1 cellular context compared by ENCODE assay signal in the genomic region with DNA sequence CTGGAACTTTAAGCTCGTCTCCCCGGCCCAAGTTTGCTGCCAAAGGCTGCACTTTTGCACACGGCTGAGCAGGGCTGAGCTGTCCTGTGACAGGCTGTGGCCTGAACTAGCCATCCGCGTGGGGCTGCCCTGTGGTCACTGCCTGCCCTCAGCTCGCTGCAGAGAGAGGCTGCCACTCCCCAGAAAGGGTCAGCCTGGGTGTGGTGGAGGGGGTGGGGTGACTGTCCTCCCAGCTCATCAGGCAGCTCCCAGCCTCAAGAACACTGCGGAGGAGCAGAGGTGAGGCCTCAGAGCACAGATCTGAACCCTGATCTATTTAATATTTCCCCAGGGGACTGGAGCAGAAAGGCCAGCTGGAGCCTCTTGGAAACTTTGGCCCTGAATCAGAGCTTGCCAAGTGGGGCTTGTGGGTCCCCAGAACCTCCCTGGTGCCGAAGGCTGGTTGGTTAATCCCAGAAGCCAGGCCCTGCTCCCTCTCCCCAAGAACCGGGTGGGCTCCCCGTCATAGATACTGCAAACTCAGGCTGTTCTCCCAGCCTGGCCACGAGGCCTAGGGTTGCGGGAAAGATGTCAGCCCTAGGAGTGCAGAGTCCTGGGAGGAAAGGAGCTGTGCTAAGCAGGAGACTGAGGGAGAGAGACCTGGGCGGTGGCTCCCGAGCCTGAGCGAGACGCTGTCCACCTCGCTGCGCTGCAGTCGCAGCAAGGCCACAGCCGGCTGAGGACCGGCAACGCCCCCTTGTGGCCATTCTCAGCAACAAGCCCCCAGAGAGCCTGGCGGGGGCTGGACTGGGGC.
TF ChIP-seq lines count a peak whose summit lies in the region.

No MANE protein-coding gene starts in this region.

TF ChIP-seq in K562, 482 proteins besides CTCF, POLR2A, EP300 and RAD21 (continued from another document and continues in another):
- TF ChIP-seq, protein P1, sequence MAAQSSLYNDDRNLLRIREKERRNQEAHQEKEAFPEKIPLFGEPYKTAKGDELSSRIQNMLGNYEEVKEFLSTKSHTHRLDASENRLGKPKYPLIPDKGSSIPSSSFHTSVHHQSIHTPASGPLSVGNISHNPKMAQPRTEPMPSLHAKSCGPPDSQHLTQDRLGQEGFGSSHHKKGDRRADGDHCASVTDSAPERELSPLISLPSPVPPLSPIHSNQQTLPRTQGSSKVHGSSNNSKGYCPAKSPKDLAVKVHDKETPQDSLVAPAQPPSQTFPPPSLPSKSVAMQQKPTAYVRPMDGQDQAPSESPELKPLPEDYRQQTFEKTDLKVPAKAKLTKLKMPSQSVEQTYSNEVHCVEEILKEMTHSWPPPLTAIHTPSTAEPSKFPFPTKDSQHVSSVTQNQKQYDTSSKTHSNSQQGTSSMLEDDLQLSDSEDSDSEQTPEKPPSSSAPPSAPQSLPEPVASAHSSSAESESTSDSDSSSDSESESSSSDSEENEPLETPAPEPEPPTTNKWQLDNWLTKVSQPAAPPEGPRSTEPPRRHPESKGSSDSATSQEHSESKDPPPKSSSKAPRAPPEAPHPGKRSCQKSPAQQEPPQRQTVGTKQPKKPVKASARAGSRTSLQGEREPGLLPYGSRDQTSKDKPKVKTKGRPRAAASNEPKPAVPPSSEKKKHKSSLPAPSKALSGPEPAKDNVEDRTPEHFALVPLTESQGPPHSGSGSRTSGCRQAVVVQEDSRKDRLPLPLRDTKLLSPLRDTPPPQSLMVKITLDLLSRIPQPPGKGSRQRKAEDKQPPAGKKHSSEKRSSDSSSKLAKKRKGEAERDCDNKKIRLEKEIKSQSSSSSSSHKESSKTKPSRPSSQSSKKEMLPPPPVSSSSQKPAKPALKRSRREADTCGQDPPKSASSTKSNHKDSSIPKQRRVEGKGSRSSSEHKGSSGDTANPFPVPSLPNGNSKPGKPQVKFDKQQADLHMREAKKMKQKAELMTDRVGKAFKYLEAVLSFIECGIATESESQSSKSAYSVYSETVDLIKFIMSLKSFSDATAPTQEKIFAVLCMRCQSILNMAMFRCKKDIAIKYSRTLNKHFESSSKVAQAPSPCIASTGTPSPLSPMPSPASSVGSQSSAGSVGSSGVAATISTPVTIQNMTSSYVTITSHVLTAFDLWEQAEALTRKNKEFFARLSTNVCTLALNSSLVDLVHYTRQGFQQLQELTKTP (IDR thresholded peaks at IDR 0.05; ENCODE audit: low read depth in 1 of 2, partially characterized antibody in 2 of 2) = no peak
- TF ChIP-seq HDAC3 (IDR thresholded peaks at IDR 0.05; ENCODE audit: borderline replicate concordance, partially characterized antibody) = no peak
- no peak for TF ChIP-seq FOS (IDR thresholded peaks at IDR 0.05; ENCODE audit: extremely low read depth, insufficient read length)
- TF ChIP-seq CREBBP (IDR thresholded peaks at IDR 0.05; ENCODE audit: low read depth, low read length) = no peak
- TF ChIP-seq ZBTB7A (IDR thresholded peaks at IDR 0.05; ENCODE audit: borderline replicate concordance, control insufficient read depth, low read depth, low read length) = peak; percentile 83; the same call in 1 of the 2 replicates
- TF ChIP-seq ZNF143 (CRISPR knock-in tag; IDR thresholded peaks at IDR 0.05) = 0 out of 2 replicates have a peak, but pooled peaks have one; percentile 13
- TF ChIP-seq SREBF1 (IDR thresholded peaks at IDR 0.05; ENCODE audit: borderline replicate concordance, low read depth, low read length) = no peak
- peak; percentile 40; the same call in 1 of the 2 replicates for TF ChIP-seq ERF (CRISPR knock-in tag; IDR thresholded peaks at IDR 0.05)
- TF ChIP-seq ZNF282 (CRISPR knock-in tag; IDR thresholded peaks at IDR 0.05) = 0 out of 2 replicates have a peak, but pooled peaks have one; percentile 35
- TF ChIP-seq ZBED1 (IDR thresholded peaks at IDR 0.05) = peak; percentile 73; the same call in 1 of the 2 replicates
- no peak for TF ChIP-seq COPS2 (conservative IDR thresholded peaks at IDR 0.05)
- TF ChIP-seq ZC3H11A (IDR thresholded peaks at IDR 0.05; ENCODE audit: low read depth, low read length) = peak; percentile 78; the same call in 1 of the 2 replicates
- 0 out of 2 replicates have a peak, but pooled peaks have one; percentile 14 for TF ChIP-seq CAMTA2 (CRISPR knock-in tag; conservative IDR thresholded peaks at IDR 0.05)
- no peak for TF ChIP-seq TAF15 (IDR thresholded peaks at IDR 0.05; ENCODE audit: low read depth, low read length)
- no peak for TF ChIP-seq TRIM24 (IDR thresholded peaks at IDR 0.05)
- TF ChIP-seq BCL6 (CRISPR knock-in tag; IDR thresholded peaks at IDR 0.05) = no peak
- TF ChIP-seq ZNF121 (CRISPR knock-in tag; conservative IDR thresholded peaks at IDR 0.05) = 0 out of 2 replicates have a peak, but pooled peaks have one; percentile 24
- peak; percentile 73 for TF ChIP-seq ELF4 (CRISPR knock-in tag; IDR thresholded peaks at IDR 0.05)
- TF ChIP-seq, protein P2, sequence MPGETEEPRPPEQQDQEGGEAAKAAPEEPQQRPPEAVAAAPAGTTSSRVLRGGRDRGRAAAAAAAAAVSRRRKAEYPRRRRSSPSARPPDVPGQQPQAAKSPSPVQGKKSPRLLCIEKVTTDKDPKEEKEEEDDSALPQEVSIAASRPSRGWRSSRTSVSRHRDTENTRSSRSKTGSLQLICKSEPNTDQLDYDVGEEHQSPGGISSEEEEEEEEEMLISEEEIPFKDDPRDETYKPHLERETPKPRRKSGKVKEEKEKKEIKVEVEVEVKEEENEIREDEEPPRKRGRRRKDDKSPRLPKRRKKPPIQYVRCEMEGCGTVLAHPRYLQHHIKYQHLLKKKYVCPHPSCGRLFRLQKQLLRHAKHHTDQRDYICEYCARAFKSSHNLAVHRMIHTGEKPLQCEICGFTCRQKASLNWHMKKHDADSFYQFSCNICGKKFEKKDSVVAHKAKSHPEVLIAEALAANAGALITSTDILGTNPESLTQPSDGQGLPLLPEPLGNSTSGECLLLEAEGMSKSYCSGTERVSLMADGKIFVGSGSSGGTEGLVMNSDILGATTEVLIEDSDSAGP (CRISPR knock-in tag; IDR thresholded peaks at IDR 0.05) = no peak
- TF ChIP-seq ZNF316 (IDR thresholded peaks at IDR 0.05) = peak; percentile 49
- TF ChIP-seq, protein P3, sequence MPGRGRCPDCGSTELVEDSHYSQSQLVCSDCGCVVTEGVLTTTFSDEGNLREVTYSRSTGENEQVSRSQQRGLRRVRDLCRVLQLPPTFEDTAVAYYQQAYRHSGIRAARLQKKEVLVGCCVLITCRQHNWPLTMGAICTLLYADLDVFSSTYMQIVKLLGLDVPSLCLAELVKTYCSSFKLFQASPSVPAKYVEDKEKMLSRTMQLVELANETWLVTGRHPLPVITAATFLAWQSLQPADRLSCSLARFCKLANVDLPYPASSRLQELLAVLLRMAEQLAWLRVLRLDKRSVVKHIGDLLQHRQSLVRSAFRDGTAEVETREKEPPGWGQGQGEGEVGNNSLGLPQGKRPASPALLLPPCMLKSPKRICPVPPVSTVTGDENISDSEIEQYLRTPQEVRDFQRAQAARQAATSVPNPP (IDR thresholded peaks at IDR 0.05; ENCODE audit: borderline replicate concordance, insufficient read depth, insufficient read length) = no peak
- TF ChIP-seq XRCC4 (IDR thresholded peaks at IDR 0.05; ENCODE audit: extremely low read depth, insufficient read depth, insufficient read length) = no peak
- no peak for TF ChIP-seq ZNF133 (CRISPR knock-in tag; IDR thresholded peaks at IDR 0.05)
- no peak for TF ChIP-seq SP2 (IDR thresholded peaks at IDR 0.05; ENCODE audit: extremely low read depth, low read depth, low read length, poor library complexity, severe bottlenecking)
- TF ChIP-seq ZNF766 (CRISPR knock-in tag; conservative IDR thresholded peaks at IDR 0.05) = no peak
- TF ChIP-seq CBFA2T3 (IDR thresholded peaks at IDR 0.05) = no peak
- TF ChIP-seq, protein P4, sequence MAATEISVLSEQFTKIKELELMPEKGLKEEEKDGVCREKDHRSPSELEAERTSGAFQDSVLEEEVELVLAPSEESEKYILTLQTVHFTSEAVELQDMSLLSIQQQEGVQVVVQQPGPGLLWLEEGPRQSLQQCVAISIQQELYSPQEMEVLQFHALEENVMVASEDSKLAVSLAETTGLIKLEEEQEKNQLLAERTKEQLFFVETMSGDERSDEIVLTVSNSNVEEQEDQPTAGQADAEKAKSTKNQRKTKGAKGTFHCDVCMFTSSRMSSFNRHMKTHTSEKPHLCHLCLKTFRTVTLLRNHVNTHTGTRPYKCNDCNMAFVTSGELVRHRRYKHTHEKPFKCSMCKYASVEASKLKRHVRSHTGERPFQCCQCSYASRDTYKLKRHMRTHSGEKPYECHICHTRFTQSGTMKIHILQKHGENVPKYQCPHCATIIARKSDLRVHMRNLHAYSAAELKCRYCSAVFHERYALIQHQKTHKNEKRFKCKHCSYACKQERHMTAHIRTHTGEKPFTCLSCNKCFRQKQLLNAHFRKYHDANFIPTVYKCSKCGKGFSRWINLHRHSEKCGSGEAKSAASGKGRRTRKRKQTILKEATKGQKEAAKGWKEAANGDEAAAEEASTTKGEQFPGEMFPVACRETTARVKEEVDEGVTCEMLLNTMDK (IDR thresholded peaks at IDR 0.05; ENCODE audit: borderline replicate concordance, insufficient read depth, low read depth, low read length, poor library complexity, severe bottlenecking) = peak; percentile 61
- peak; percentile 77; the same call in 1 of the 2 replicates for TF ChIP-seq KLF1 (tag; IDR thresholded peaks at IDR 0.05)
- TF ChIP-seq, protein P5, sequence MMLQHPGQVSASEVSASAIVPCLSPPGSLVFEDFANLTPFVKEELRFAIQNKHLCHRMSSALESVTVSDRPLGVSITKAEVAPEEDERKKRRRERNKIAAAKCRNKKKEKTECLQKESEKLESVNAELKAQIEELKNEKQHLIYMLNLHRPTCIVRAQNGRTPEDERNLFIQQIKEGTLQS (IDR thresholded peaks at IDR 0.05) = no peak
- TF ChIP-seq, protein P5 (CRISPR knock-in tag; conservative IDR thresholded peaks at IDR 0.05) = peak; percentile 53; the same call in 1 of the 2 replicates
- TF ChIP-seq ZNF584 (CRISPR knock-in tag; IDR thresholded peaks at IDR 0.05; ENCODE audit: low read depth) = no peak
- TF ChIP-seq ZNF75A (CRISPR knock-in tag; IDR thresholded peaks at IDR 0.05) = peak; percentile 44
- TF ChIP-seq, protein P6, sequence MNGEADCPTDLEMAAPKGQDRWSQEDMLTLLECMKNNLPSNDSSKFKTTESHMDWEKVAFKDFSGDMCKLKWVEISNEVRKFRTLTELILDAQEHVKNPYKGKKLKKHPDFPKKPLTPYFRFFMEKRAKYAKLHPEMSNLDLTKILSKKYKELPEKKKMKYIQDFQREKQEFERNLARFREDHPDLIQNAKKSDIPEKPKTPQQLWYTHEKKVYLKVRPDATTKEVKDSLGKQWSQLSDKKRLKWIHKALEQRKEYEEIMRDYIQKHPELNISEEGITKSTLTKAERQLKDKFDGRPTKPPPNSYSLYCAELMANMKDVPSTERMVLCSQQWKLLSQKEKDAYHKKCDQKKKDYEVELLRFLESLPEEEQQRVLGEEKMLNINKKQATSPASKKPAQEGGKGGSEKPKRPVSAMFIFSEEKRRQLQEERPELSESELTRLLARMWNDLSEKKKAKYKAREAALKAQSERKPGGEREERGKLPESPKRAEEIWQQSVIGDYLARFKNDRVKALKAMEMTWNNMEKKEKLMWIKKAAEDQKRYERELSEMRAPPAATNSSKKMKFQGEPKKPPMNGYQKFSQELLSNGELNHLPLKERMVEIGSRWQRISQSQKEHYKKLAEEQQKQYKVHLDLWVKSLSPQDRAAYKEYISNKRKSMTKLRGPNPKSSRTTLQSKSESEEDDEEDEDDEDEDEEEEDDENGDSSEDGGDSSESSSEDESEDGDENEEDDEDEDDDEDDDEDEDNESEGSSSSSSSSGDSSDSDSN (IDR thresholded peaks at IDR 0.05; ENCODE audit: borderline replicate concordance in 1 of 2, low read depth in 2 of 2, low read length in 2 of 2) = peak; percentile 22 to 57; a peak in 1 of 4 replicates
- TF ChIP-seq JUND (IDR thresholded peaks at IDR 0.05; ENCODE audit: borderline replicate concordance, low read depth, low read length) = peak; percentile 62
- TF ChIP-seq JUND (tag; IDR thresholded peaks at IDR 0.05; ENCODE audit: borderline replicate concordance, low read depth, low read length) = peak; percentile 18; the same call in 1 of the 3 replicates
- TF ChIP-seq RBM39 (optimal IDR thresholded peaks at IDR 0.05; ENCODE audit: low read depth, low read length) = no peak
- TF ChIP-seq, protein P7, sequence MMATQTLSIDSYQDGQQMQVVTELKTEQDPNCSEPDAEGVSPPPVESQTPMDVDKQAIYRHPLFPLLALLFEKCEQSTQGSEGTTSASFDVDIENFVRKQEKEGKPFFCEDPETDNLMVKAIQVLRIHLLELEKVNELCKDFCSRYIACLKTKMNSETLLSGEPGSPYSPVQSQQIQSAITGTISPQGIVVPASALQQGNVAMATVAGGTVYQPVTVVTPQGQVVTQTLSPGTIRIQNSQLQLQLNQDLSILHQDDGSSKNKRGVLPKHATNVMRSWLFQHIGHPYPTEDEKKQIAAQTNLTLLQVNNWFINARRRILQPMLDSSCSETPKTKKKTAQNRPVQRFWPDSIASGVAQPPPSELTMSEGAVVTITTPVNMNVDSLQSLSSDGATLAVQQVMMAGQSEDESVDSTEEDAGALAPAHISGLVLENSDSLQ (IDR thresholded peaks at IDR 0.05) = peak; percentile 41; the same call in 1 of the 2 replicates
- TF ChIP-seq KDM2B (CRISPR knock-in tag; IDR thresholded peaks at IDR 0.05) = 0 out of 2 replicates have a peak, but pooled peaks have one; percentile 61
- TF ChIP-seq XRCC5 (IDR thresholded peaks at IDR 0.05; ENCODE audit: low read depth, low read length) = peak; percentile 91
